2 cellular contexts compared by ENCODE assay signal in genomic region chr4:123554263-123554662, GRCh38.
TF ChIP-seq lines count a peak whose summit lies in the region.

No MANE protein-coding gene starts in this region.

TF ChIP-seq in GM23338, 12 proteins besides CTCF, POLR2A, EP300 and RAD21 (continued from another document):
- TF ChIP-seq REST (IDR thresholded peaks at IDR 0.05; ENCODE audit: unreplicated experiment), result no peak
- no peak for TF ChIP-seq ZNF331 (CRISPR knock-in tag; IDR thresholded peaks at IDR 0.05; ENCODE audit: low read depth)
- TF ChIP-seq ZNF462 (CRISPR knock-in tag; IDR thresholded peaks at IDR 0.05), result no peak
- no peak for TF ChIP-seq ETS1 (IDR thresholded peaks at IDR 0.05)

TF ChIP-seq in HepG2, 621 proteins besides CTCF, POLR2A, EP300 and RAD21 (continued from another document):
- TF ChIP-seq TEF (CRISPR knock-in tag; IDR thresholded peaks at IDR 0.05) (no peak), PHF20 (CRISPR knock-in tag; IDR thresholded peaks at IDR 0.05) (no peak), ZNF292 (CRISPR knock-in tag; IDR thresholded peaks at IDR 0.05; ENCODE audit: borderline replicate concordance, low read depth) (no peak), HCFC1 (IDR thresholded peaks at IDR 0.05; ENCODE audit: low read depth, low read length) (no peak), RARA (CRISPR knock-in tag; IDR thresholded peaks at IDR 0.05) (peak; percentile 88), ZNF33B (CRISPR knock-in tag; IDR thresholded peaks at IDR 0.05) (no peak), DDIT3 (CRISPR knock-in tag; IDR thresholded peaks at IDR 0.05) (no peak), SKIL (CRISPR knock-in tag; IDR thresholded peaks at IDR 0.05; ENCODE audit: borderline replicate concordance) (no peak), HNF1A (IDR thresholded peaks at IDR 0.05; ENCODE audit: low read depth) (0 out of 2 replicates have a peak, but pooled peaks have one; percentile 2), HNF1A (CRISPR knock-in tag; IDR thresholded peaks at IDR 0.05; ENCODE audit: borderline replicate concordance) (no peak), NONO (IDR thresholded peaks at IDR 0.05) (no peak), NONO (CRISPR knock-in tag; conservative IDR thresholded peaks at IDR 0.05) (0 out of 2 replicates have a peak, but pooled peaks have one; percentile 29)
